Comparison of ENCODE assay signal across 21 cellular contexts in the genomic region with DNA sequence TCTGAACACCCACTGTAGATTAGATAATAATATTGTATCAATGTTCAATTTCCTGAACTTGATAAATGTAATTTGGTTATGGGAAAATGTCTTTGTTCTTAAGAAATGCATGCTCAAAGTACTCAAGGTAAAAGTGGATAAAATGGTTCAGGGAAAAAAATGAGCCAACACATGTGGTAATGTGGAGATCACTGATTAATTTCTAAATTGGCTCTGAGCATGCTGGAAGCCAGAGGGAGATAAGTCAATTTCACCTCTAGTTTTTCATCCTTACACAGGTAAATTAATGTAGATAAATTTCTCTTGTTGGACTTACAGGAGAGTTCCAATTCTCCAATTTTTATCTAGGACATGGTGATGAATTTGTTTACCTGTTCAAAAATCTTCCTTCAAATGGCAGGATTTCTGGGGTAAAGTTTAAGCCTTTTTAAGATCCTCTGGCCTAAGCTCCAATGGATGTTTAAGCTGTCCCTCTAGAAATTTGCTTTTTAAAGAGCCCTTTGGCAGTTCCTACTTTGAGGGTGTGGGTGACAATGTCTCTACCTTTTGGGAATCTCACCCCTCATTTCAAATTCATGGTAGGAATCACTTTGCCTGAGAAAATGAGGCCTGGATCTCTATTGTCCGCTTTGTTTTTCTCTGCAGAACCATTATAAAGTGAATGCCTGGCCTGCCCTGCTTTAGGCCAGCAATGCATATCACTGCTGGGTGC. TPM values are rescaled to one million over a fixed set of nuclear protein-coding genes. Genes with fewer than 3 reads are reported as not detected.
A peak's percentile ranks its signal among the peaks of the same experiment; 100 is the strongest.
DNase-seq lines count a peak whose midpoint lies in the region; ATAC-seq, FAIRE-seq and TF ChIP-seq lines count a peak whose summit lies in the region.
"Had no signal": no experiment of that assay in that cellular context is flagged by ENCODE, and none has a peak within 500 bp of the region (broad histone marks: within the 10 kb centered on the region; RNA-seq: fewer than 3 reads in every experiment).

No MANE protein-coding gene starts in this region.

- H2AFZ ChIP-seq in HepG2 (ENCODE audit: low read length) (no peak overlapping the region), trophoblast cell (ENCODE audit: insufficient read depth, low read length, poor library complexity) (no peak overlapping the region)
- H2AFZ ChIP-seq: PC-9 had no signal

- H3K9ac ChIP-seq in HepG2 (ENCODE audit: insufficient read depth, low read depth, low read length) (no peak overlapping the region), trophoblast cell (ENCODE audit: low read length) (no peak overlapping the region)

- no peak overlapping the region for H3K18ac ChIP-seq in trophoblast cell (ENCODE audit: low read length)

- TF ChIP-seq CTCF in HepG2 (CRISPR knock-in tag; IDR thresholded peaks at IDR 0.05), result no peak
- no peak for TF ChIP-seq CTCF in right lobe of liver (IDR thresholded peaks at IDR 0.05)

- no peaks in the 10 kb centered on the region for H4K20me1 ChIP-seq in HepG2 (ENCODE audit: insufficient read depth, low read length)

- no peaks in the 10 kb centered on the region for H3K79me1 ChIP-seq in trophoblast cell (ENCODE audit: low read length)

- POLR2A ChIA-PET in HepG2 (lab: Yijun Ruan, JAX), result no interaction called here

- H3K4me2 ChIP-seq in HepG2 (ENCODE audit: low read depth, low read length), result no peak overlapping the region
- no peak overlapping the region for H3K4me2 ChIP-seq in trophoblast cell (ENCODE audit: low read length)
- H3K4me2 ChIP-seq: PC-9 had no signal

- FAIRE-seq in HepG2 (lab: Jason Lieb, UNC), result no peak
- FAIRE-seq: H54 had no signal

- H3K4me3 ChIP-seq in HepG2 (replicated peaks in 1 of 3; ENCODE audit: insufficient read depth in 1 of 3, low read depth in 2 of 3, low read length in 3 of 3) (no peak overlapping the region), right lobe of liver (no peak overlapping the region), iPS DF 6.9 (ENCODE audit: low read length) (no peak overlapping the region), trophoblast cell (ENCODE audit: low read depth, low read length) (no peak overlapping the region)
- H3K4me3 ChIP-seq: PC-9, SJSA1 had no signal

- H3K4ac ChIP-seq in trophoblast cell (ENCODE audit: low read depth, low read length), result no peak overlapping the region

- no peak overlapping the region for H3K23ac ChIP-seq in trophoblast cell (ENCODE audit: low read length)

- no peak overlapping the region for H2BK5ac ChIP-seq in trophoblast cell (ENCODE audit: low read depth, low read length, poor library complexity)

- 0 out of 3 replicates have a peak, but pooled peaks have one; percentile 20 for ATAC-seq in HepG2
- no peak for ATAC-seq in right lobe of liver

- H2BK120ac ChIP-seq in trophoblast cell (ENCODE audit: insufficient read depth, low read length, poor library complexity), result no peak overlapping the region

- H3K36me3 ChIP-seq in HepG2 (replicated peaks in 1 of 2; ENCODE audit: control insufficient read depth in 1 of 2, insufficient read depth in 2 of 2, low read length in 2 of 2) (no peaks in the 10 kb centered on the region), right lobe of liver (no peaks in the 10 kb centered on the region), iPS DF 6.9 (ENCODE audit: control insufficient read depth, insufficient read depth, low read length) (no peaks in the 10 kb centered on the region), trophoblast cell (ENCODE audit: control insufficient read depth in 1 of 2, insufficient read depth in 2 of 2, low read length in 2 of 2) (no peaks in the 10 kb centered on the region)
- H3K36me3 ChIP-seq: BE2C, SJSA1 had no signal

- in situ Hi-C loops in HepG2 (cut with HindIII; ENCODE audit: extremely low pct_ligation_motif_present, low pct_unique_long_range_greater_than_20kb), result loop anchor here (25.0 kb wide), 1 partner anchor 239 kb away; no protein-coding TSS in a partner anchor

- WGBS in HepG2 (ENCODE audit: low lambda C conversion rate), result 67% methylated on average over 1 of the region's 1 CpG
- WGBS in right lobe of liver (ENCODE audit: insufficient coverage, low coverage, low lambda C conversion rate, missing lambda C conversion rate), result 100% methylated on average over 1 of the region's 1 CpG
- no CpG with 5 or more reads among the region's 1 CpG for WGBS in iPS DF 6.9 (ENCODE audit: insufficient coverage, insufficient read length)
- no CpG with 5 or more reads among the region's 1 CpG for WGBS in trophoblast cell (ENCODE audit: extremely low coverage, insufficient coverage, insufficient read length)

- no peak for TF ChIP-seq RAD21 in HepG2 (CRISPR knock-in tag; IDR thresholded peaks at IDR 0.05)

- no peak overlapping the region for H2BK12ac ChIP-seq in trophoblast cell (ENCODE audit: low read length)

- TF ChIP-seq POLR2A in HepG2 (IDR thresholded peaks at IDR 0.05; ENCODE audit: insufficient read depth in 1 of 2, low read depth in 2 of 2, low read length in 2 of 2) (no peak), right lobe of liver (IDR thresholded peaks at IDR 0.05) (no peak)

- intact Hi-C loops in HepG2 (cut with micrococcal nuclease; ENCODE audit: unreplicated experiment) (no loop called here), right lobe of liver (cut with DNase I) (no loop called here)

- CTCF ChIA-PET in HepG2 (lab: Yijun Ruan, JAX; ENCODE audit: low intra/inter-chr PET ratio, low total read pairs), result no interaction called here

- H3K14ac ChIP-seq in trophoblast cell (ENCODE audit: low read length), result no peak overlapping the region

- peaks cover 16% of the 10 kb centered on the region for H3K4me1 ChIP-seq in HepG2 (ENCODE audit: insufficient read depth, low read length)
- no peaks in the 10 kb centered on the region for H3K4me1 ChIP-seq in right lobe of liver
- peaks cover 12% of the 10 kb centered on the region for H3K4me1 ChIP-seq in iPS DF 6.9 (ENCODE audit: control insufficient read depth, insufficient read depth, low read length)
- peaks cover 0 to 2% of the 10 kb centered on the region in 2 experiments for H3K4me1 ChIP-seq in trophoblast cell (ENCODE audit: control insufficient read depth in 1 of 2, insufficient read depth in 2 of 2, low read length in 2 of 2)
- H3K4me1 ChIP-seq: BE2C had no signal

- peak overlapping the region; percentile 11 for H4K91ac ChIP-seq in trophoblast cell (ENCODE audit: low read depth, low read length)

- H3K27me3 ChIP-seq in HepG2 (ENCODE audit: control insufficient read depth in 1 of 2, insufficient read depth in 2 of 2, low read length in 2 of 2) (0 out of 5 replicates have a peak, but pooled peaks cover 0 to 4% of the 10 kb centered on the region in 2 experiments), right lobe of liver (no peaks in the 10 kb centered on the region), iPS DF 6.9 (ENCODE audit: control insufficient read depth, insufficient read depth, low read length) (no peaks in the 10 kb centered on the region), trophoblast cell (ENCODE audit: insufficient read depth, low read length) (no peaks in the 10 kb centered on the region)
- H3K27me3 ChIP-seq: BE2C, SJSA1 had no signal

- DNase-seq in HepG2 (ENCODE audit: low spot score) (no peak), right lobe of liver (no peak), OCI-M1 (lab: John Stamatoyannopoulos, UW) (peak; percentile 57), iPS DF 6.9 (ENCODE audit: low read depth, low spot score) (peak; percentile 61), trophoblast cell (no peak), CD1c-positive myeloid dendritic cell (ENCODE audit: extremely low spot score) (no peak)
- DNase-seq in effector CD8-positive, alpha-beta T cell (lab: John Stamatoyannopoulos, UW), result no peak
- DNase-seq in stimulated activated CD4-positive, alpha-beta T cell treated with anti-CD3 and anti-CD28 coated beads, Interleukin-4, amount 100 ng/mL, for 1 hour, result no peak
- DNase-seq: 8988T; BE2C; CD4-positive, alpha-beta T cell; DMS153; GF-D8; NCI-H1105; NCI-H1694; NCI-H2227 treated with DMSO at 0.1 percent for 48 hours; NCI-H510A treated with DMSO at 0.1 percent for 48 hours; NCI-H82; PC-9 had no signal

- BruUV-seq in HepG2 (replicated peaks; lab: Mats Ljungman, UMichigan), result no TSS peak

- H3K79me2 ChIP-seq in HepG2 (ENCODE audit: insufficient read depth, low read length), result no peaks in the 10 kb centered on the region
- H3K79me2 ChIP-seq in trophoblast cell (ENCODE audit: control insufficient read depth, insufficient read depth, low read length, poor library complexity), result no peaks in the 10 kb centered on the region

- H3K9me3 ChIP-seq in HepG2 (ENCODE audit: low read length) (no peaks in the 10 kb centered on the region), right lobe of liver (no peaks in the 10 kb centered on the region), iPS DF 6.9 (ENCODE audit: control insufficient read depth, insufficient read depth, low read length) (no peaks in the 10 kb centered on the region), trophoblast cell (ENCODE audit: insufficient read depth, low read depth, low read length) (no peaks in the 10 kb centered on the region)
- H3K9me3 ChIP-seq: BE2C, SJSA1 had no signal

- H4K12ac ChIP-seq in trophoblast cell (ENCODE audit: low read depth, low read length), result no peak overlapping the region

- no peak for TF ChIP-seq EP300 in HepG2 (IDR thresholded peaks at IDR 0.05; ENCODE audit: low read depth in 2 of 2, low read length in 2 of 2)
- no peak for TF ChIP-seq EP300 in HepG2 (CRISPR knock-in tag; IDR thresholded peaks at IDR 0.05; ENCODE audit: borderline replicate concordance)

- H4K8ac ChIP-seq in trophoblast cell (ENCODE audit: low read depth, low read length), result no peak overlapping the region

- no peak overlapping the region for H2AK5ac ChIP-seq in trophoblast cell (ENCODE audit: low read length)

- no peak overlapping the region for H3K27ac ChIP-seq in HepG2 (ENCODE audit: extremely low read length, insufficient read depth, low read length)
- H3K27ac ChIP-seq in right lobe of liver, result no peak overlapping the region
- peak overlapping the region; percentile 74 for H3K27ac ChIP-seq in iPS DF 6.9 (ENCODE audit: low read length)
- H3K27ac ChIP-seq in trophoblast cell (ENCODE audit: low read depth, low read length), result no peak overlapping the region
- H3K27ac ChIP-seq: PC-9, SJSA1 had no signal

RNA-seq across cellular contexts. Expression of a gene that starts 8.2 kb away (rescaled TPM):
- 42.1 and 50.7 TPM in 2 replicates for total RNA-seq in HepG2 (2016; rRNA removed; fragmentation: Illumina TruSeq; extraction: Trizol)
- 43.5 and 46.2 TPM in 2 replicates for total RNA-seq in HepG2 (2016; cell fraction: cytosol; rRNA removed; fragmentation: Illumina TruSeq; extraction: Trizol; ENCODE audit: low read depth)
- 45.7 and 51.2 TPM in 2 replicates for total RNA-seq in HepG2 (2016; cell fraction: insoluble cytoplasmic fraction; rRNA removed; fragmentation: Illumina TruSeq; extraction: Trizol)
- 61.6 and 66.4 TPM in 2 replicates for total RNA-seq in HepG2 (2016; cell fraction: membrane; rRNA removed; fragmentation: Illumina TruSeq; extraction: Trizol)
- total RNA-seq in HepG2 (2016; cell fraction: nucleus; rRNA removed; fragmentation: Illumina TruSeq; extraction: Trizol), result 18.5 and 21.3 TPM in 2 replicates
- polyA plus RNA-seq in HepG2 (2011; rRNA removed), result 53.3 and 57.6 TPM in 2 replicates
- polyA plus RNA-seq in HepG2 (2011; cell fraction: cytosol; rRNA removed), result 43.6 and 53.1 TPM in 2 replicates
- 25.7 and 36.0 TPM in 2 replicates for polyA plus RNA-seq in HepG2 (2011; cell fraction: nucleus; rRNA removed)
- 41.4 and 42.8 TPM in 2 replicates for polyA plus RNA-seq in HepG2 (2012)
- polyA plus RNA-seq in HepG2 (2016; cell fraction: cytosol; fragmentation: Illumina TruSeq; extraction: Trizol; ENCODE audit: low read depth), result 58.9 and 74.1 TPM in 2 replicates
- polyA plus RNA-seq in HepG2 (2016; cell fraction: insoluble cytoplasmic fraction; fragmentation: Illumina TruSeq; extraction: Trizol; ENCODE audit: low read depth), result 70.1 and 77.5 TPM in 2 replicates
- polyA plus RNA-seq in HepG2 (2016; cell fraction: membrane; fragmentation: Illumina TruSeq; extraction: Trizol; ENCODE audit: low read depth), result 74.5 and 89.5 TPM in 2 replicates
- polyA plus RNA-seq in HepG2 (2016; cell fraction: nucleus; fragmentation: Illumina TruSeq; extraction: Trizol; ENCODE audit: insufficient read depth, low read depth), result 54.8 and 59.1 TPM in 2 replicates
- polyA minus RNA-seq in HepG2 (2011; rRNA and poly(A)+ RNA removed; ENCODE audit: low replicate concordance), result 21.5 and 39.2 TPM in 2 replicates
- polyA minus RNA-seq in HepG2 (2011; cell fraction: cytosol; rRNA and poly(A)+ RNA removed), result 16.5 and 16.9 TPM in 2 replicates
- 9.7 and 13.8 TPM in 2 replicates for polyA minus RNA-seq in HepG2 (2011; cell fraction: nucleus; rRNA and poly(A)+ RNA removed)
- total RNA-seq in right lobe of liver, result 10 to 100 TPM; 15.2 to 21.3 (median 18.6) TPM
- 53.0 and 54.0 TPM in 2 replicates for polyA plus RNA-seq in trophoblast cell (2013)

RNA-seq across cellular contexts. Expression of a gene that starts 10.7 kb away (rescaled TPM):
- total RNA-seq in HepG2 (2016; rRNA removed; fragmentation: Illumina TruSeq; extraction: Trizol) (13.2 and 13.9 TPM in 2 replicates), right lobe of liver (under 1 TPM; 0.43 to 0.88 (median 0.65) TPM)
- 4.8 and 5.6 TPM in 2 replicates for total RNA-seq in HepG2 (2016; cell fraction: cytosol; rRNA removed; fragmentation: Illumina TruSeq; extraction: Trizol; ENCODE audit: low read depth)
- total RNA-seq in HepG2 (2016; cell fraction: insoluble cytoplasmic fraction; rRNA removed; fragmentation: Illumina TruSeq; extraction: Trizol), result 12.3 and 14.0 TPM in 2 replicates
- total RNA-seq in HepG2 (2016; cell fraction: membrane; rRNA removed; fragmentation: Illumina TruSeq; extraction: Trizol), result 7.7 TPM in 2 replicates
- total RNA-seq in HepG2 (2016; cell fraction: nucleus; rRNA removed; fragmentation: Illumina TruSeq; extraction: Trizol), result 11.8 and 13.9 TPM in 2 replicates
- polyA plus RNA-seq in HepG2 (2011; rRNA removed), result 3.8 and 4.5 TPM in 2 replicates
- polyA plus RNA-seq in HepG2 (2011; cell fraction: cytosol; rRNA removed), result 2.1 and 2.3 TPM in 2 replicates
- 9.9 and 12.6 TPM in 2 replicates for polyA plus RNA-seq in HepG2 (2011; cell fraction: nucleus; rRNA removed)
- polyA plus RNA-seq in HepG2 (2012), result 2.3 and 4.4 TPM in 2 replicates
- 0.97 and 1.1 TPM in 2 replicates for polyA plus RNA-seq in HepG2 (2016; cell fraction: cytosol; fragmentation: Illumina TruSeq; extraction: Trizol; ENCODE audit: low read depth)
- 12.3 and 14.5 TPM in 2 replicates for polyA plus RNA-seq in HepG2 (2016; cell fraction: insoluble cytoplasmic fraction; fragmentation: Illumina TruSeq; extraction: Trizol; ENCODE audit: low read depth)
- polyA plus RNA-seq in HepG2 (2016; cell fraction: membrane; fragmentation: Illumina TruSeq; extraction: Trizol; ENCODE audit: low read depth), result 3.8 and 4.4 TPM in 2 replicates
- polyA plus RNA-seq in HepG2 (2016; cell fraction: nucleus; fragmentation: Illumina TruSeq; extraction: Trizol; ENCODE audit: insufficient read depth, low read depth), result 27.6 and 29.8 TPM in 2 replicates
- 4.9 and 9.1 TPM in 2 replicates for polyA minus RNA-seq in HepG2 (2011; rRNA and poly(A)+ RNA removed; ENCODE audit: low replicate concordance)
- 1.8 and 2.3 TPM in 2 replicates for polyA minus RNA-seq in HepG2 (2011; cell fraction: cytosol; rRNA and poly(A)+ RNA removed)
- polyA minus RNA-seq in HepG2 (2011; cell fraction: nucleus; rRNA and poly(A)+ RNA removed), result 2.6 and 3.0 TPM in 2 replicates
- polyA plus RNA-seq in trophoblast cell (2013), result 35.7 and 37.2 TPM in 2 replicates

Comparison
In these comparisons a context has a peak if more than half of its experiments do, and no peak if none do; other contexts are left out.
1. DNase-seq: peak in OCI-M1 (single experiment) and iPS DF 6.9 (single experiment); none in HepG2 (single experiment), right lobe of liver (0 of 3), trophoblast cell (0 of 2), CD1c-positive myeloid dendritic cell (single experiment), effector CD8-positive, alpha-beta T cell (single experiment) and stimulated activated CD4-positive, alpha-beta T cell treated with anti-CD3 and anti-CD28 coated beads, Interleukin-4, amount 100 ng/mL, for 1 hour (single experiment).